8 cellular contexts compared by ENCODE assay signal in the genomic region with DNA sequence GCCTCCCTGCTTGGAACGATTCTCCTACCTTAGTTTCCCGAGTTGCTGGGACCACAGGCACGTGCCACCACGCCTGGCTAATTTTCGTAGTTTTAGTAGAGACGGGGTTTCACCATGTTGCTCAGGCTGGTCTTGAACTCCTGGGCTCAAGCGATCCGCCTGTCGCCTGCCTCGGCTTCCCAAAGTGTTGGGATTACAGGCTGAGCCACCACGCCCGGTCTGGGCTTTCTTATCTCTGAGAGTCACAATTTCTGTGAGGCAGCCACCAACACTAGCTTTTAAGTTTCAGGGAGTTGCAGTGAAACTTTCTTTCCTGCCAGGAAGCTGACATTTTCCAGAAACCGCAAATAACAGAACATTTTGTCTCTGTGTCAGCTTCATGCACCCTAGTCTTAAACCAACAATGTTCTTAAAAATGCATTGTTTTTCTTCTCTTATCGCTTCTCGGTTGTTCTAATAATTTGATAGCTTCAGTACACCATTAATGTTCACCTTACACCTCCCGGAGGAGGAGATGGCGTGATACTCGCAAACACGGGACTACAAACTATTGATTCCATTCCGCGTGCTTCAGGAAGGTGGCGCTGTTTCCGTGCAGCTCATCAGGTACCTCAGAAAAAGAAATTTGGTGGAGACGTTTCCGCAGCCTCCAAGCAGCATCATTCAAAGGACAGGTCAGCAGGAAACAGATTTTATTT. TPM values are rescaled to one million over a fixed set of nuclear protein-coding genes. Genes with fewer than 3 reads are reported as not detected.
DNase-seq lines count a peak whose midpoint lies in the region; ATAC-seq and TF ChIP-seq lines count a peak whose summit lies in the region.

No MANE protein-coding gene starts in this region.

- CTCF ChIA-PET in SK-N-SH (lab: Yijun Ruan, JAX): interaction anchor here (0.5 to 5.1 kb wide), 54 partner anchors 9 to 400 kb away, joined by 3 to 33 read pairs (median 4); a partner anchor contains a TSS
- CTCF ChIA-PET in activated naive CD4-positive, alpha-beta T cell treated with anti-CD3 and anti-CD28 coated beads for 36 hours (lab: Charles Lee): interaction anchor here (0.6 to 2.2 kb wide), 24 partner anchors 8 to 394 kb away, joined by 3 to 12 read pairs (median 4); no protein-coding TSS in a partner anchor

- H3K4me3 Mint-ChIP-seq in activated naive CD4-positive, alpha-beta T cell treated with anti-CD3 and anti-CD28 coated beads for 36 hours: peak overlapping the region; percentile 16
- no peak overlapping the region for H3K4me3 Mint-ChIP-seq in glutamatergic neuron (ENCODE audit: unreplicated experiment)

- H3K4me2 ChIP-seq in SK-N-SH: peak overlapping the region; percentile 27; the same call in 1 of the 2 replicates

- no peak overlapping the region for H3K27ac ChIP-seq in SK-N-SH (ENCODE audit: low read depth in 2 of 2, low read length in 1 of 2)
- peak overlapping the region in 1 of 4 donors; percentile 42 for H3K27ac ChIP-seq in upper lobe of left lung

- H3K27ac Mint-ChIP-seq in activated naive CD4-positive, alpha-beta T cell treated with anti-CD3 and anti-CD28 coated beads for 36 hours: no peak overlapping the region
- H3K27ac Mint-ChIP-seq in glutamatergic neuron (ENCODE audit: unreplicated experiment): no peak overlapping the region

- no peak for TF ChIP-seq POLR2A in upper lobe of left lung (IDR thresholded peaks at IDR 0.05)
- no peak for TF ChIP-seq POLR2A in GM18505 (IDR thresholded peaks at IDR 0.05; ENCODE audit: borderline replicate concordance, extremely low read depth, insufficient read depth, insufficient read length)

- H3K9me2 ChIP-seq in SK-N-SH: no peaks in the 10 kb centered on the region

- H3K9me3 Mint-ChIP-seq in activated naive CD4-positive, alpha-beta T cell treated with anti-CD3 and anti-CD28 coated beads for 36 hours: no peaks in the 10 kb centered on the region
- peaks cover 2% of the 10 kb centered on the region for H3K9me3 Mint-ChIP-seq in glutamatergic neuron (ENCODE audit: unreplicated experiment)

- POLR2A ChIA-PET in SK-N-SH (lab: Yijun Ruan, JAX): no interaction called here

- intact Hi-C loops in activated naive CD4-positive, alpha-beta T cell treated with anti-CD3 and anti-CD28 coated beads for 36 hours (cut with micrococcal nuclease): loop anchor here (1.0 to 2.0 kb wide), 5 partner anchors 95 to 392 kb away; a partner anchor contains a TSS
- intact Hi-C loops in posterior cingulate gyrus (cut with DNase I): no loop called here

- H3K27me3 ChIP-seq in SK-N-SH (ENCODE audit: insufficient read depth): no peaks in the 10 kb centered on the region; the same call in 1 of the 2 replicates
- no peaks in the 10 kb centered on the region for H3K27me3 ChIP-seq in upper lobe of left lung

- TF ChIP-seq EP300 in SK-N-SH (IDR thresholded peaks at IDR 0.05; ENCODE audit: borderline replicate concordance in 1 of 2, low read depth in 1 of 2, low read length in 1 of 2) (no peak), upper lobe of left lung (IDR thresholded peaks at IDR 0.05) (no peak)

- no peaks in the 10 kb centered on the region for H3K36me3 Mint-ChIP-seq in activated naive CD4-positive, alpha-beta T cell treated with anti-CD3 and anti-CD28 coated beads for 36 hours (ENCODE audit: low read depth)
- no peaks in the 10 kb centered on the region for H3K36me3 Mint-ChIP-seq in glutamatergic neuron (ENCODE audit: unreplicated experiment)

- peak; percentile 81 for TF ChIP-seq RAD21 in SK-N-SH (IDR thresholded peaks at IDR 0.05; ENCODE audit: low read length)

- no peak overlapping the region for H3K4me3 ChIP-seq in GM12865 (ENCODE audit: low read depth, low read length)
- H3K4me3 ChIP-seq in SK-N-SH (ENCODE audit: low read depth in 2 of 2, low read length in 1 of 2): peak overlapping the region in 1 of 2 experiments; percentile 30; a peak in 1 of 4 replicates
- H3K4me3 ChIP-seq in upper lobe of left lung: no peak overlapping the region

- peaks cover 2% of the 10 kb centered on the region for H3K27me3 Mint-ChIP-seq in activated naive CD4-positive, alpha-beta T cell treated with anti-CD3 and anti-CD28 coated beads for 36 hours (ENCODE audit: low read depth)
- peaks cover 2% of the 10 kb centered on the region for H3K27me3 Mint-ChIP-seq in glutamatergic neuron (ENCODE audit: unreplicated experiment)

- H3K9me3 ChIP-seq in SK-N-SH: no peaks in the 10 kb centered on the region
- no peaks in the 10 kb centered on the region for H3K9me3 ChIP-seq in upper lobe of left lung

- no peaks in the 10 kb centered on the region for H3K4me1 ChIP-seq in SK-N-SH (ENCODE audit: control insufficient read depth in 1 of 2, insufficient read depth in 2 of 2, low read depth in 1 of 2, low read length in 1 of 2)
- peaks cover 5 to 13% (median 9%) of the 10 kb centered on the region in 4 donors for H3K4me1 ChIP-seq in upper lobe of left lung

- peak overlapping the region; percentile 36; the same call in 1 of the 2 replicates for H2AFZ ChIP-seq in SK-N-SH (ENCODE audit: low read depth)

- peak; percentile 83 for DNase-seq in GM12865 (ENCODE audit: low read depth)
- peak; percentile 37 to 51 for DNase-seq in Kasumi-1 (lab: John Stamatoyannopoulos, UW)
- peak; percentile 71 for DNase-seq in SK-N-SH
- DNase-seq in activated naive CD4-positive, alpha-beta T cell treated with anti-CD3 and anti-CD28 coated beads for 36 hours: peak; percentile 83
- DNase-seq in glutamatergic neuron: peak; percentile 72
- peak; percentile 38 to 93 (median 68) for DNase-seq in posterior cingulate gyrus
- peak in 1 of 2 donors; percentile 81 for DNase-seq in upper lobe of left lung

- WGBS in SK-N-SH (ENCODE audit: low lambda C conversion rate): 24% methylated on average over 25 of the region's 25 CpGs
- 32 to 33% methylated on average over 25 of the region's 25 CpGs for WGBS in upper lobe of left lung, 2 donors

- H3K4me1 Mint-ChIP-seq in activated naive CD4-positive, alpha-beta T cell treated with anti-CD3 and anti-CD28 coated beads for 36 hours (ENCODE audit: low read depth): peaks cover 6% of the 10 kb centered on the region
- peaks cover 7% of the 10 kb centered on the region for H3K4me1 Mint-ChIP-seq in glutamatergic neuron (ENCODE audit: low read depth, unreplicated experiment)

- no peak overlapping the region for H3K9ac ChIP-seq in SK-N-SH

- H3K36me3 ChIP-seq in SK-N-SH (replicated peaks in 1 of 2; ENCODE audit: control insufficient read depth in 1 of 2, insufficient read depth in 2 of 2, low read length in 1 of 2): no peaks in the 10 kb centered on the region
- H3K36me3 ChIP-seq in upper lobe of left lung: no peaks in the 10 kb centered on the region

- no peaks in the 10 kb centered on the region for H4K20me1 ChIP-seq in SK-N-SH (ENCODE audit: insufficient read depth)

- no peaks in the 10 kb centered on the region for H3F3A ChIP-seq in SK-N-SH (replicated peaks; ENCODE audit: insufficient read depth)

- ATAC-seq in upper lobe of left lung (ENCODE audit: low FRiP score in 2 of 2) (peak; percentile 77 to 89), GM18505 (IDR thresholded peaks at IDR 0.05; ENCODE audit: unreplicated experiment) (no peak)

- TF ChIP-seq CTCF in GM12865 (IDR thresholded peaks at IDR 0.05; ENCODE audit: insufficient read depth, low read depth, low read length, missing control alignments): peak; percentile 94
- TF ChIP-seq CTCF in SK-N-SH (IDR thresholded peaks at IDR 0.05): peak; percentile 86
- TF ChIP-seq CTCF in glutamatergic neuron (IDR thresholded peaks at IDR 0.05; ENCODE audit: partially characterized antibody, unreplicated experiment): peak; percentile 88
- peak; percentile 72 to 81 (median 76) for TF ChIP-seq CTCF in upper lobe of left lung (IDR thresholded peaks at IDR 0.05)

- H3K79me2 ChIP-seq in SK-N-SH (ENCODE audit: insufficient read depth): no peaks in the 10 kb centered on the region

TF ChIP-seq in SK-N-SH, 30 proteins besides CTCF, POLR2A, EP300 and RAD21:
- TF ChIP-seq MXI1 (IDR thresholded peaks at IDR 0.05; ENCODE audit: low read depth, low read length) (no peak), TCF12 (IDR thresholded peaks at IDR 0.05) (no peak), SMC3 (IDR thresholded peaks at IDR 0.05; ENCODE audit: low read depth, low read length) (peak; percentile 65), EZH2phosphoT487 (IDR thresholded peaks at IDR 0.05; ENCODE audit: borderline replicate concordance, low read depth) (no peak)
- TF ChIP-seq, protein P1, sequence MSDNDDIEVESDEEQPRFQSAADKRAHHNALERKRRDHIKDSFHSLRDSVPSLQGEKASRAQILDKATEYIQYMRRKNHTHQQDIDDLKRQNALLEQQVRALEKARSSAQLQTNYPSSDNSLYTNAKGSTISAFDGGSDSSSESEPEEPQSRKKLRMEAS (IDR thresholded peaks at IDR 0.05; ENCODE audit: low read depth): peak; percentile 44; the same call in 1 of the 2 replicates

RNA-seq across cellular contexts. Expression of a gene that starts 7.4 kb away (rescaled TPM):
- 17.8 and 24.2 TPM in 2 replicates for polyA plus RNA-seq in SK-N-SH (2012; rRNA removed)
- polyA plus RNA-seq in SK-N-SH (2012; cell fraction: cytosol; rRNA removed): 9.8 and 11.1 TPM in 2 replicates
- polyA plus RNA-seq in SK-N-SH (2012; cell fraction: nucleus; rRNA removed): 15.4 and 17.0 TPM in 2 replicates
- total RNA-seq in activated naive CD4-positive, alpha-beta T cell treated with anti-CD3 and anti-CD28 coated beads for 36 hours: 10 to 100 TPM; 12.0 to 12.1 TPM
- 8.3 TPM for total RNA-seq in glutamatergic neuron (ENCODE audit: unreplicated experiment)
- total RNA-seq in upper lobe of left lung: 10 to 100 TPM; 16.8 to 47.2 (median 30.2) TPM
